10 cellular contexts compared by ENCODE assay signal in the genomic region with DNA sequence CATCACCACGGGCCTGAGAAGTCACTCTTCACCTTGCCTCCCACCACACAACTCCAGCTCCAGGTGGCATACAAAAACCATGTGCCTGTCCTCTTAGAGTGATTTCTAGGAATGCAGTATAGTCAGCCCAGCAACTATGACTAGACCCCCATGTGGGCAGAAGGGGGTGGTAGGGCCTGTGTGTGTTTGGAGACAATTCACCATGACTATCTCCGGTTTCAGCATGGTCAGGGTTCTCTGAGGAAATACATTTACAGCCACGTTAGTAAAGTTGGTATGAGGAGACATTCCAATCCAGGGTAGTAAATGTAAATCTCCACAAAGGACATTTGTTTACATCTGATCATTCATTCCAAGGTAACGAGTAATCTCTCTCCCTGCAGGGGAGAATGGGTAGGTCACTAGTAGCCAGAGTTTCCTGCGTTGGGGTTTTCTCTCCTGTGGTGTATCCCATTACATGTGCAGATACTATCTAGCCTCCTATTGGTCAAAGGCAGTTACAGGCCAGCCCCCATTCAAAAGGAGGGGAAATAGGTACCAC. TPM values are rescaled to one million over a fixed set of nuclear protein-coding genes. Genes with fewer than 3 reads are reported as not detected.
DNase-seq lines count a peak whose midpoint lies in the region; ATAC-seq and TF ChIP-seq lines count a peak whose summit lies in the region.
"Had no signal": no experiment of that assay in that cellular context is flagged by ENCODE, and none has a peak within 500 bp of the region (broad histone marks: within the 10 kb centered on the region; RNA-seq: fewer than 3 reads in every experiment).

No MANE protein-coding gene starts in this region.

- H3K27ac ChIP-seq in hepatocyte (peak overlapping the region; percentile 43), adrenal gland (no peak overlapping the region)

- H3K27me3 ChIP-seq in hepatocyte (no peaks in the 10 kb centered on the region), adrenal gland (no peaks in the 10 kb centered on the region)

- no peak overlapping the region for H2AFZ ChIP-seq in hepatocyte

- H3K27me3 Mint-ChIP-seq in activated T-helper 17 cell treated with anti-CD3 and anti-CD28 coated beads, Interleukin-2, amount 50 U/mL, for 72 hours = no peaks in the 10 kb centered on the region
- H3K27me3 Mint-ChIP-seq: activated naive CD8-positive, alpha-beta T cell treated with anti-CD3 and anti-CD28 coated beads, Interleukin-2, amount 50 U/mL, for 24 hours had no signal

- no peaks in the 10 kb centered on the region for H3K79me2 ChIP-seq in hepatocyte

- H3K27ac Mint-ChIP-seq in activated T-helper 17 cell treated with anti-CD3 and anti-CD28 coated beads, Interleukin-2, amount 50 U/mL, for 72 hours = no peak overlapping the region
- H3K27ac Mint-ChIP-seq: activated naive CD8-positive, alpha-beta T cell treated with anti-CD3 and anti-CD28 coated beads, Interleukin-2, amount 50 U/mL, for 24 hours had no signal

- no peak for ATAC-seq in activated T-helper 17 cell treated with anti-CD3 and anti-CD28 coated beads, Interleukin-2, amount 50 U/mL, for 72 hours (replicated peaks)
- no peak for ATAC-seq in GM19463 (IDR thresholded peaks at IDR 0.05; ENCODE audit: unreplicated experiment)
- ATAC-seq: activated naive CD8-positive, alpha-beta T cell treated with anti-CD3 and anti-CD28 coated beads, Interleukin-2, amount 50 U/mL, for 24 hours had no signal

- H3K4me2 ChIP-seq in hepatocyte = no peak overlapping the region

- no peaks in the 10 kb centered on the region for H3K4me1 ChIP-seq in hepatocyte (ENCODE audit: insufficient read depth)
- no peaks in the 10 kb centered on the region for H3K4me1 ChIP-seq in adrenal gland (replicated peaks in 1 of 2)

- H3K4me3 ChIP-seq in hepatocyte (no peak overlapping the region), adrenal gland (no peak overlapping the region)

- intact Hi-C loops in adrenal gland (cut with DNase I) = no loop called here

- H3K36me3 Mint-ChIP-seq in activated T-helper 17 cell treated with anti-CD3 and anti-CD28 coated beads, Interleukin-2, amount 50 U/mL, for 72 hours (ENCODE audit: low read depth) = peaks cover 6% of the 10 kb centered on the region

- TF ChIP-seq CTCF in hepatocyte (IDR thresholded peaks at IDR 0.05; ENCODE audit: poor library complexity) (no peak), GM20000 (IDR thresholded peaks at IDR 0.05; ENCODE audit: extremely low read depth, missing control alignments) (no peak), adrenal gland (IDR thresholded peaks at IDR 0.05) (no peak)

- no peak for TF ChIP-seq POLR2A in adrenal gland (IDR thresholded peaks at IDR 0.05)

- H3K9me2 ChIP-seq in hepatocyte (replicated peaks; ENCODE audit: insufficient read depth) = no peaks in the 10 kb centered on the region

- peaks cover 4% of the 10 kb centered on the region for H3K4me1 Mint-ChIP-seq in activated T-helper 17 cell treated with anti-CD3 and anti-CD28 coated beads, Interleukin-2, amount 50 U/mL, for 72 hours

- H3K9me3 ChIP-seq in hepatocyte (ENCODE audit: low read depth) (no peaks in the 10 kb centered on the region), adrenal gland (replicated peaks in 1 of 3) (peaks cover 0 to 5% (median 0%) of the 10 kb centered on the region in 3 donors)

- DNase-seq in AG08396 (ENCODE audit: low spot score) (peak; percentile 71), HK-2 (ENCODE audit: unreplicated experiment) (peak; percentile 72), hepatocyte (ENCODE audit: low spot score) (peak; percentile 22), GM20000 (ENCODE audit: low spot score) (no peak), adrenal gland (no peak), T-helper 9 cell (no peak)
- DNase-seq: activated naive CD8-positive, alpha-beta T cell treated with anti-CD3 and anti-CD28 coated beads, Interleukin-2, amount 50 U/mL, for 24 hours; NCI-H2107 had no signal

- no peaks in the 10 kb centered on the region for H4K20me1 ChIP-seq in hepatocyte (ENCODE audit: insufficient read depth, poor library complexity, severe bottlenecking)

- peak overlapping the region; percentile 91 for H3K4me3 Mint-ChIP-seq in activated T-helper 17 cell treated with anti-CD3 and anti-CD28 coated beads, Interleukin-2, amount 50 U/mL, for 72 hours
- H3K4me3 Mint-ChIP-seq: activated naive CD8-positive, alpha-beta T cell treated with anti-CD3 and anti-CD28 coated beads, Interleukin-2, amount 50 U/mL, for 24 hours had no signal

- WGBS in hepatocyte (ENCODE audit: low lambda C conversion rate, missing lambda C conversion rate) = 51% methylated on average over 5 of the region's 5 CpGs
- WGBS in adrenal gland, 4 donors = 53 to 73% (median 66%) methylated on average over 4 to 5 of the region's 5 CpGs

- no peaks in the 10 kb centered on the region for H3K36me3 ChIP-seq in hepatocyte (replicated peaks; ENCODE audit: insufficient read depth, low read depth)
- no peaks in the 10 kb centered on the region for H3K36me3 ChIP-seq in adrenal gland (replicated peaks in 1 of 2)

- no peaks in the 10 kb centered on the region for H3K9me3 Mint-ChIP-seq in activated T-helper 17 cell treated with anti-CD3 and anti-CD28 coated beads, Interleukin-2, amount 50 U/mL, for 72 hours
- H3K9me3 Mint-ChIP-seq: activated naive CD8-positive, alpha-beta T cell treated with anti-CD3 and anti-CD28 coated beads, Interleukin-2, amount 50 U/mL, for 24 hours had no signal

RNA-seq across cellular contexts. Expression of a gene that starts 4.2 kb away (rescaled TPM):
- 10 to 100 TPM; 25.5 to 36.0 TPM for total RNA-seq in activated T-helper 17 cell treated with anti-CD3 and anti-CD28 coated beads, Interleukin-2, amount 50 U/mL, for 72 hours
- 16.4 and 18.0 TPM in 2 replicates for total RNA-seq in hepatocyte
- 11.9 and 19.0 TPM in 2 replicates for polyA plus RNA-seq in hepatocyte
- total RNA-seq in adrenal gland = 10 to 100 TPM in 7 of 8 donors, 1 to 10 TPM in 1; 9.2 to 19.8 (median 14.0) TPM
- polyA plus RNA-seq in adrenal gland = 10 to 100 TPM; 10.0 to 19.5 (median 11.7) TPM

Comparison
In these comparisons a context has a peak if more than half of its experiments do, and no peak if none do; other contexts are left out.
1. DNase-seq: peak in AG08396 (single experiment), HK-2 (single experiment) and hepatocyte (single experiment); none in GM20000 (single experiment), adrenal gland (0 of 7) and T-helper 9 cell (single experiment).